27 cellular contexts compared by ENCODE assay signal in genomic region chr10:35606423-35606822, GRCh38. TPM values are rescaled to one million over a fixed set of nuclear protein-coding genes. Genes with fewer than 3 reads are reported as not detected.
A peak's percentile ranks its signal among the peaks of the same experiment; 100 is the strongest.
DNase-seq lines count a peak whose midpoint lies in the region; ATAC-seq, FAIRE-seq and TF ChIP-seq lines count a peak whose summit lies in the region.
"Had no signal": no experiment of that assay in that cellular context is flagged by ENCODE, and none has a peak within 500 bp of the region (broad histone marks: within the 10 kb centered on the region; RNA-seq: fewer than 3 reads in every experiment).

No MANE protein-coding gene starts in this region.

- H3K9me3 ChIP-seq in endothelial cell of umbilical vein (replicated peaks; ENCODE audit: control insufficient read depth, insufficient read depth, low read length) (no peaks in the 10 kb centered on the region), body of pancreas (no peaks in the 10 kb centered on the region)
- H3K9me3 ChIP-seq: transverse colon had no signal

- DNase-seq in AG10803 (ENCODE audit: low read depth) (peak; percentile 29), M059J (ENCODE audit: low read depth) (peak; percentile 24), endothelial cell of umbilical vein (ENCODE audit: low read depth, low spot score) (no peak), non-pigmented ciliary epithelial cell (ENCODE audit: low read depth) (peak; percentile 8), NCI-H2227 treated with DMSO at 0.1 percent for 48 hours (lab: John Stamatoyannopoulos, UW) (no peak), retina (no peak), body of pancreas (no peak)
- DNase-seq in stimulated activated naive CD8-positive, alpha-beta T cell treated with anti-CD3 and anti-CD28 coated beads, Interleukin-15, amount 100 ng/mL, for 72 hours: no peak
- DNase-seq: activated CD4-positive, alpha-beta T cell treated with anti-CD3 and anti-CD28 coated beads, Interleukin-2, amount 50 U/mL, for 4 hours; activated effector memory CD4-positive, alpha-beta T cell treated with anti-CD3 and anti-CD28 coated beads, Interleukin-2, amount 50 U/mL, for 16 hours; activated naive CD8-positive, alpha-beta T cell treated with anti-CD3 and anti-CD28 coated beads, Interleukin-2, amount 50 U/mL, for 24 hours; caudate nucleus; dorsolateral prefrontal cortex; GDM1; KG1; mammary epithelial cell; NCI-H1930; NCI-H82; nucleus accumbens; stomach; T-helper 9 cell; transverse colon had no signal

- BruUV-seq in endothelial cell of umbilical vein (replicated peaks; lab: Mats Ljungman, UMichigan): no TSS peak

- no peaks in the 10 kb centered on the region for H3K9me1 ChIP-seq in endothelial cell of umbilical vein (replicated peaks; ENCODE audit: control insufficient read depth, extremely low read depth, insufficient read depth, low read length)

- no peaks in the 10 kb centered on the region for H3K4me1 ChIP-seq in endothelial cell of umbilical vein (ENCODE audit: control insufficient read depth, extremely low read depth, insufficient read depth, low read length)
- peaks cover 10% of the 10 kb centered on the region for H3K4me1 ChIP-seq in body of pancreas

- POLR2A ChIA-PET in endothelial cell of umbilical vein (lab: Charles Lee): no interaction called here

- H3K27me3 ChIP-seq in endothelial cell of umbilical vein (ENCODE audit: control insufficient read depth in 2 of 2, insufficient read depth in 2 of 2, low read length in 2 of 2) (peaks cover 16 to 28% of the 10 kb centered on the region in 2 experiments), body of pancreas (peaks cover 0 to 10% of the 10 kb centered on the region in 2 donors)

- dilution Hi-C loops in endothelial cell of umbilical vein (cut with MboI; ENCODE audit: extremely low pct_ligation_motif_present, low sequenced_read_pairs): no loop called here

- no peak for TF ChIP-seq POLR2A in endothelial cell of umbilical vein (IDR thresholded peaks at IDR 0.05; ENCODE audit: low read depth, low read length)
- no peak for TF ChIP-seq POLR2A in body of pancreas (IDR thresholded peaks at IDR 0.05)

- no peak overlapping the region for H2AFZ ChIP-seq in endothelial cell of umbilical vein (ENCODE audit: low read depth, low read length)

- H3K27ac Mint-ChIP-seq in stimulated activated naive CD8-positive, alpha-beta T cell treated with anti-CD3 and anti-CD28 coated beads, Interleukin-15, amount 100 ng/mL, for 72 hours: no peak overlapping the region
- H3K27ac Mint-ChIP-seq: activated naive CD8-positive, alpha-beta T cell treated with anti-CD3 and anti-CD28 coated beads, Interleukin-2, amount 50 U/mL, for 24 hours had no signal

- CTCF ChIA-PET in endothelial cell of umbilical vein (lab: Charles Lee): interaction anchor here (1.0 kb wide), 1 partner anchor 14 kb away, joined by 3 read pairs; no protein-coding TSS in a partner anchor

- H3K9me3 Mint-ChIP-seq in stimulated activated naive CD8-positive, alpha-beta T cell treated with anti-CD3 and anti-CD28 coated beads, Interleukin-15, amount 100 ng/mL, for 72 hours: peaks cover 0 to 10% of the 10 kb centered on the region in 2 donors

- no peak overlapping the region for H3K27ac ChIP-seq in endothelial cell of umbilical vein (ENCODE audit: insufficient read depth, low read depth, low read length)
- no peak overlapping the region for H3K27ac ChIP-seq in body of pancreas
- H3K27ac ChIP-seq: stomach, transverse colon had no signal

- TF ChIP-seq CTCF in AG10803 (conservative IDR thresholded peaks at IDR 0.05; ENCODE audit: low read length) (no peak), endothelial cell of umbilical vein (IDR thresholded peaks at IDR 0.05; ENCODE audit: extremely low read depth in 1 of 2, insufficient read depth in 1 of 2, low read depth in 1 of 2, low read length in 2 of 2) (no peak), body of pancreas (IDR thresholded peaks at IDR 0.05) (no peak)

- H4K20me1 ChIP-seq in endothelial cell of umbilical vein (replicated peaks; ENCODE audit: control insufficient read depth, extremely low read depth, insufficient read depth, low read length): no peaks in the 10 kb centered on the region

- peaks cover 9% of the 10 kb centered on the region for H3K4me1 Mint-ChIP-seq in stimulated activated naive CD8-positive, alpha-beta T cell treated with anti-CD3 and anti-CD28 coated beads, Interleukin-15, amount 100 ng/mL, for 72 hours

- H3K9ac ChIP-seq in endothelial cell of umbilical vein (replicated peaks; ENCODE audit: extremely low read depth, insufficient read depth, low read length): no peak overlapping the region

- ATAC-seq in body of pancreas: no peak
- no peak for ATAC-seq in stimulated activated naive CD8-positive, alpha-beta T cell treated with anti-CD3 and anti-CD28 coated beads, Interleukin-15, amount 100 ng/mL, for 72 hours
- ATAC-seq: activated naive CD8-positive, alpha-beta T cell treated with anti-CD3 and anti-CD28 coated beads, Interleukin-2, amount 50 U/mL, for 24 hours had no signal

- H3K4me2 ChIP-seq in endothelial cell of umbilical vein (ENCODE audit: insufficient read depth, low read length): no peak overlapping the region

- no peaks in the 10 kb centered on the region for H3K79me2 ChIP-seq in endothelial cell of umbilical vein (ENCODE audit: control insufficient read depth, insufficient read depth, low read length)

- H3K36me3 ChIP-seq in endothelial cell of umbilical vein (ENCODE audit: control insufficient read depth in 2 of 2, extremely low read depth in 1 of 2, insufficient read depth in 2 of 2, low read length in 2 of 2): no peaks in the 10 kb centered on the region
- no peaks in the 10 kb centered on the region for H3K36me3 ChIP-seq in body of pancreas (replicated peaks in 1 of 2; ENCODE audit: insufficient read depth in 1 of 2, low read depth in 2 of 2)
- H3K36me3 ChIP-seq: stomach, transverse colon had no signal

- peak; percentile 86 for FAIRE-seq in endothelial cell of umbilical vein (lab: Jason Lieb, UNC)

- H3K4me3 ChIP-seq in AG10803 (ENCODE audit: low read length) (no peak overlapping the region), endothelial cell of umbilical vein (replicated peaks in 1 of 3; ENCODE audit: insufficient read depth in 1 of 3, low read depth in 1 of 3, low read length in 3 of 3) (no peak overlapping the region), body of pancreas (no peak overlapping the region)
- H3K4me3 ChIP-seq: stomach, transverse colon had no signal

- H3K27me3 Mint-ChIP-seq in stimulated activated naive CD8-positive, alpha-beta T cell treated with anti-CD3 and anti-CD28 coated beads, Interleukin-15, amount 100 ng/mL, for 72 hours: peaks cover 68% of the 10 kb centered on the region

- intact Hi-C loops in endothelial cell of umbilical vein (cut with micrococcal nuclease) (no loop called here), body of pancreas (cut with DNase I) (no loop called here)

- no peak overlapping the region for H3K4me3 Mint-ChIP-seq in stimulated activated naive CD8-positive, alpha-beta T cell treated with anti-CD3 and anti-CD28 coated beads, Interleukin-15, amount 100 ng/mL, for 72 hours

- WGBS in body of pancreas, 2 donors: 78 to 84% methylated on average over 6 of the region's 6 CpGs

TF ChIP-seq in endothelial cell of umbilical vein, 7 proteins besides CTCF, POLR2A, EP300 and RAD21:
- TF ChIP-seq MAX (IDR thresholded peaks at IDR 0.05; ENCODE audit: insufficient read depth, insufficient read length): no peak
- TF ChIP-seq FOS (IDR thresholded peaks at IDR 0.05; ENCODE audit: borderline replicate concordance, insufficient read depth, low read length): peak; percentile 34
TF ChIP-seq in endothelial cell of umbilical vein: peak in this region for 1.

RNA-seq across cellular contexts. Expression of gene GJD4, which starts 1.3 kb away (rescaled TPM):
- not detected in 2 replicates for total RNA-seq in M059J (2014; rRNA removed; shearing (Covaris generic))
- not detected in 2 replicates for total RNA-seq in endothelial cell of umbilical vein
- polyA plus RNA-seq in endothelial cell of umbilical vein: not detected in 2 replicates
- polyA plus RNA-seq in endothelial cell of umbilical vein (2011; cell fraction: cytosol; rRNA removed): not detected in 2 replicates
- polyA plus RNA-seq in endothelial cell of umbilical vein (2011; cell fraction: nucleus; rRNA removed): not detected in 2 replicates
- not detected in 2 replicates for polyA plus RNA-seq in endothelial cell of umbilical vein (2012)
- not detected in 2 replicates for polyA minus RNA-seq in endothelial cell of umbilical vein
- not detected for polyA minus RNA-seq in endothelial cell of umbilical vein (2011; cell fraction: cytosol; rRNA and poly(A)+ RNA removed)
- polyA minus RNA-seq in endothelial cell of umbilical vein (2011; cell fraction: nucleus; rRNA and poly(A)+ RNA removed): not detected in 2 replicates
- not detected for total RNA-seq in body of pancreas
- total RNA-seq: epithelial cell of proximal tubule, glomerular endothelial cell, HT1080, kidney epithelial cell, mammary epithelial cell, stomach, transverse colon had no signal
- polyA plus RNA-seq: CD14-positive monocyte, mammary epithelial cell, stomach had no signal

RNA-seq across cellular contexts. Expression of gene FZD8, which starts 35.7 kb away (rescaled TPM):
- total RNA-seq in M059J (2014; rRNA removed; shearing (Covaris generic)): 3.6 and 5.1 TPM in 2 replicates
- total RNA-seq in endothelial cell of umbilical vein (9.1 and 11.1 TPM in 2 replicates), body of pancreas (10 to 100 TPM in 1 of 2 donors, 1 to 10 TPM in 1; 4.7 to 12.9 TPM)
- 6.2 and 7.5 TPM in 2 replicates for polyA plus RNA-seq in endothelial cell of umbilical vein
- 3.2 and 3.6 TPM in 2 replicates for polyA plus RNA-seq in endothelial cell of umbilical vein (2011; cell fraction: cytosol; rRNA removed)
- 6.6 and 6.7 TPM in 2 replicates for polyA plus RNA-seq in endothelial cell of umbilical vein (2011; cell fraction: nucleus; rRNA removed)
- polyA plus RNA-seq in endothelial cell of umbilical vein (2012): 7.7 and 20.4 TPM in 2 replicates
- 8.6 and 11.0 TPM in 2 replicates for polyA minus RNA-seq in endothelial cell of umbilical vein
- polyA minus RNA-seq in endothelial cell of umbilical vein (2011; cell fraction: cytosol; rRNA and poly(A)+ RNA removed): 7.0 TPM
- polyA minus RNA-seq in endothelial cell of umbilical vein (2011; cell fraction: nucleus; rRNA and poly(A)+ RNA removed): 10.7 and 17.3 TPM in 2 replicates

Comparison
In these comparisons a context has a peak if more than half of its experiments do, and no peak if none do; other contexts are left out.
1. DNase-seq: peak in AG10803 (single experiment), M059J (single experiment) and non-pigmented ciliary epithelial cell (single experiment); none in endothelial cell of umbilical vein (single experiment), NCI-H2227 treated with DMSO at 0.1 percent for 48 hours (single experiment), retina (single experiment), body of pancreas (0 of 4) and stimulated activated naive CD8-positive, alpha-beta T cell treated with anti-CD3 and anti-CD28 coated beads, Interleukin-15, amount 100 ng/mL, for 72 hours (0 of 2).